ENCODE assay signal across 1 cellular context in genomic region chr7:2114052-2114451, GRCh38.
TF ChIP-seq lines count a peak whose summit lies in the region.

No MANE protein-coding gene starts in this region.

TF ChIP-seq in SK-N-SH treated with all-trans-retinoic acid at 6 μM for 48 hours, 23 proteins besides CTCF, POLR2A, EP300 and RAD21 (continued from another document):
- TF ChIP-seq TSHZ2 (CRISPR knock-in tag; IDR thresholded peaks at IDR 0.05) (no peak), ZNF70 (CRISPR knock-in tag; IDR thresholded peaks at IDR 0.05) (no peak), ZC3H10 (CRISPR knock-in tag; IDR thresholded peaks at IDR 0.05) (no peak), ZNF8 (CRISPR knock-in tag; IDR thresholded peaks at IDR 0.05) (no peak), CSDC2 (CRISPR knock-in tag; IDR thresholded peaks at IDR 0.05) (no peak), ISL1 (CRISPR knock-in tag; IDR thresholded peaks at IDR 0.05) (peak; percentile 37), TOX (CRISPR knock-in tag; IDR thresholded peaks at IDR 0.05; ENCODE audit: borderline replicate concordance) (no peak), GLIS3 (CRISPR knock-in tag; IDR thresholded peaks at IDR 0.05) (no peak), TCF4 (CRISPR knock-in tag; IDR thresholded peaks at IDR 0.05; ENCODE audit: borderline replicate concordance) (no peak), SNAI2 (CRISPR knock-in tag; IDR thresholded peaks at IDR 0.05) (peak; percentile 81)
